Comparison of ENCODE assay signal across 14 cellular contexts in genomic region chr2:150476213-150476740, GRCh38. TPM values are rescaled to one million over a fixed set of nuclear protein-coding genes. Genes with fewer than 3 reads are reported as not detected.
DNase-seq lines count a peak whose midpoint lies in the region; ATAC-seq and TF ChIP-seq lines count a peak whose summit lies in the region.
"Had no signal": no experiment of that assay in that cellular context is flagged by ENCODE, and none has a peak within 500 bp of the region (broad histone marks: within the 10 kb centered on the region; RNA-seq: fewer than 3 reads in every experiment).

No MANE protein-coding gene starts in this region.

- H3K36me3 ChIP-seq in body of pancreas (replicated peaks in 1 of 2; ENCODE audit: insufficient read depth in 1 of 2, low read depth in 2 of 2), result no peaks in the 10 kb centered on the region
- peaks cover 72% of the 10 kb centered on the region for H3K36me3 ChIP-seq in skeletal muscle satellite cell (ENCODE audit: insufficient read depth, low read length)

- H3K9me3 Mint-ChIP-seq in Calu3 (ENCODE audit: low read depth, unreplicated experiment), result no peaks in the 10 kb centered on the region
- no peaks in the 10 kb centered on the region for H3K9me3 Mint-ChIP-seq in activated CD4-positive, alpha-beta T cell treated with anti-CD3 and anti-CD28 coated beads, Interleukin-2, amount 10 ng/mL, durations not matched to agents 24 days and 14 days
- H3K9me3 Mint-ChIP-seq: activated naive CD4-positive, alpha-beta T cell treated with anti-CD3 and anti-CD28 coated beads, Interleukin-2, amount 50 U/mL, for 24 hours had no signal

- peaks cover 99% of the 10 kb centered on the region for H3K36me3 Mint-ChIP-seq in Calu3 (ENCODE audit: insufficient read depth, unreplicated experiment)
- no peaks in the 10 kb centered on the region for H3K36me3 Mint-ChIP-seq in activated CD4-positive, alpha-beta T cell treated with anti-CD3 and anti-CD28 coated beads, Interleukin-2, amount 10 ng/mL, durations not matched to agents 24 days and 14 days (ENCODE audit: low read depth)
- H3K36me3 Mint-ChIP-seq: activated naive CD4-positive, alpha-beta T cell treated with anti-CD3 and anti-CD28 coated beads, Interleukin-2, amount 50 U/mL, for 24 hours; memory B cell had no signal

- H3K4me3 Mint-ChIP-seq in Calu3 (ENCODE audit: low read depth, unreplicated experiment), result peak overlapping the region; percentile 94
- no peak overlapping the region for H3K4me3 Mint-ChIP-seq in activated CD4-positive, alpha-beta T cell treated with anti-CD3 and anti-CD28 coated beads, Interleukin-2, amount 10 ng/mL, durations not matched to agents 24 days and 14 days
- H3K4me3 Mint-ChIP-seq: activated naive CD4-positive, alpha-beta T cell treated with anti-CD3 and anti-CD28 coated beads, Interleukin-2, amount 50 U/mL, for 24 hours; memory B cell had no signal

- TF ChIP-seq CTCF in Calu3 (IDR thresholded peaks at IDR 0.05; ENCODE audit: unreplicated experiment), result no peak
- no peak for TF ChIP-seq CTCF in body of pancreas (IDR thresholded peaks at IDR 0.05)

- H3K27ac ChIP-seq in body of pancreas (peak overlapping the region; percentile 15 to 76 (median 31)), right cardiac atrium (ENCODE audit: low read length) (peak overlapping the region; percentile 40)
- H3K27ac ChIP-seq: SK-N-MC had no signal

- H3K27ac Mint-ChIP-seq in Calu3 (ENCODE audit: unreplicated experiment), result peak overlapping the region; percentile 94
- H3K27ac Mint-ChIP-seq in activated CD4-positive, alpha-beta T cell treated with anti-CD3 and anti-CD28 coated beads, Interleukin-2, amount 10 ng/mL, durations not matched to agents 24 days and 14 days, result no peak overlapping the region
- H3K27ac Mint-ChIP-seq: activated naive CD4-positive, alpha-beta T cell treated with anti-CD3 and anti-CD28 coated beads, Interleukin-2, amount 50 U/mL, for 24 hours; memory B cell had no signal

- CTCF ChIA-PET in Calu3 (lab: Charles Lee), result interaction anchor here (1.0 to 1.1 kb wide), 2 partner anchors 135 to 333 kb away, joined by 3 read pairs; no protein-coding TSS in a partner anchor

- H3K27me3 ChIP-seq in body of pancreas, result no peaks in the 10 kb centered on the region
- H3K27me3 ChIP-seq in right cardiac atrium (ENCODE audit: control insufficient read depth, insufficient read depth), result no peaks in the 10 kb centered on the region
- no peaks in the 10 kb centered on the region for H3K27me3 ChIP-seq in skeletal muscle satellite cell (ENCODE audit: control insufficient read depth, insufficient read depth, low read length)
- H3K27me3 ChIP-seq: MG63 had no signal

- no TSS peak for BruUV-seq in Calu3 (replicated peaks; lab: Mats Ljungman, UMichigan)

- intact Hi-C loops in Calu3 (cut with micrococcal nuclease; ENCODE audit: unreplicated experiment), result no loop called here
- intact Hi-C loops in body of pancreas (cut with DNase I), result no loop called here
- intact Hi-C loops in right cardiac atrium (cut with DNase I), result no loop called here
- intact Hi-C loops in activated CD4-positive, alpha-beta T cell treated with anti-CD3 and anti-CD28 coated beads, Interleukin-2, amount 10 ng/mL, durations not matched to agents 24 days and 14 days (cut with micrococcal nuclease), result no loop called here

- H3K27me3 Mint-ChIP-seq in Calu3 (ENCODE audit: unreplicated experiment), result no peaks in the 10 kb centered on the region
- H3K27me3 Mint-ChIP-seq in activated CD4-positive, alpha-beta T cell treated with anti-CD3 and anti-CD28 coated beads, Interleukin-2, amount 10 ng/mL, durations not matched to agents 24 days and 14 days, result peaks cover 1% of the 10 kb centered on the region
- H3K27me3 Mint-ChIP-seq: memory B cell had no signal

- WGBS in body of pancreas, 2 donors, result 44 to 50% methylated on average over 5 of the region's 5 CpGs
- 44% methylated on average over 5 of the region's 5 CpGs for WGBS in right cardiac atrium

- H3K9ac ChIP-seq in skeletal muscle satellite cell (ENCODE audit: low read depth, low read length), result peak overlapping the region; percentile 51

- peak overlapping the region; percentile 69 for H3K4me2 ChIP-seq in skeletal muscle satellite cell (ENCODE audit: low read length)

- TF ChIP-seq POLR2A in body of pancreas (IDR thresholded peaks at IDR 0.05), result no peak

- H3K9me3 ChIP-seq in body of pancreas, result no peaks in the 10 kb centered on the region
- H3K9me3 ChIP-seq in right cardiac atrium (ENCODE audit: control insufficient read depth, low read length), result no peaks in the 10 kb centered on the region
- H3K9me3 ChIP-seq in skeletal muscle satellite cell (replicated peaks; ENCODE audit: low read length), result no peaks in the 10 kb centered on the region
- H3K9me3 ChIP-seq: MG63 had no signal

- H3K4me3 ChIP-seq in body of pancreas, result no peak overlapping the region
- no peak overlapping the region for H3K4me3 ChIP-seq in right cardiac atrium (ENCODE audit: low read length)
- H3K4me3 ChIP-seq in skeletal muscle satellite cell (ENCODE audit: low read length), result peak overlapping the region; percentile 5
- H3K4me3 ChIP-seq: MG63, SK-N-MC had no signal

- DNase-seq in Calu3, result no peak
- DNase-seq in body of pancreas, result no peak
- DNase-seq in right cardiac atrium, result no peak
- no peak for DNase-seq in stimulated activated CD4-positive, alpha-beta T cell treated with anti-CD3 and anti-CD28 coated beads, Interleukin-2, amount 100 ng/mL, for 48 hours
- no peak for DNase-seq in NCI-H1417 (lab: John Stamatoyannopoulos, UW)
- no peak for DNase-seq in activated CD4-positive, alpha-beta T cell treated with anti-CD3 and anti-CD28 coated beads, Interleukin-2, amount 10 ng/mL, durations not matched to agents 24 days and 14 days
- DNase-seq in activated CD4-positive, alpha-beta T cell treated with anti-CD3 and anti-CD28 coated beads for 4 hours, result no peak
- DNase-seq: MG63; NCI-H510A; stimulated activated naive CD8-positive, alpha-beta T cell treated with anti-CD3 and anti-CD28 coated beads, Interleukin-15, Interleukin-2, amounts not matched to agents 100 U/mL and 50 U/mL, for 24 hours had no signal

- no peak for ATAC-seq in body of pancreas
- ATAC-seq in right cardiac atrium, result no peak
- ATAC-seq: stimulated activated naive CD8-positive, alpha-beta T cell treated with anti-CD3 and anti-CD28 coated beads, Interleukin-15, Interleukin-2, amounts not matched to agents 100 U/mL and 50 U/mL, for 24 hours had no signal

- H3K4me1 Mint-ChIP-seq in Calu3 (ENCODE audit: low read depth, unreplicated experiment), result peaks cover 91% of the 10 kb centered on the region
- H3K4me1 Mint-ChIP-seq in activated CD4-positive, alpha-beta T cell treated with anti-CD3 and anti-CD28 coated beads, Interleukin-2, amount 10 ng/mL, durations not matched to agents 24 days and 14 days, result no peaks in the 10 kb centered on the region
- H3K4me1 Mint-ChIP-seq: activated naive CD4-positive, alpha-beta T cell treated with anti-CD3 and anti-CD28 coated beads, Interleukin-2, amount 50 U/mL, for 24 hours; memory B cell had no signal

- H3K4me1 ChIP-seq in body of pancreas (peaks cover 16% of the 10 kb centered on the region), right cardiac atrium (ENCODE audit: control insufficient read depth, insufficient read depth, low read length) (peaks cover 4% of the 10 kb centered on the region), skeletal muscle satellite cell (ENCODE audit: control insufficient read depth, insufficient read depth, low read length) (peaks cover 99% of the 10 kb centered on the region)

RNA-seq across cellular contexts. Expression of gene RND3, which starts 11.2 kb away (rescaled TPM):
- total RNA-seq in Calu3 (2022), result 118 and 143 TPM in 2 replicates
- total RNA-seq in body of pancreas, result 10 to 100 TPM in 1 of 2 donors, 1 to 10 TPM in 1; 4.9 to 10.6 TPM
- total RNA-seq in right cardiac atrium, result 10 to 100 TPM in 3 of 4 donors, 1 to 10 TPM in 1; 9.1 to 32.7 (median 16.1) TPM
- 16.4 TPM for polyA plus RNA-seq in right cardiac atrium
- total RNA-seq in skeletal muscle satellite cell (2012; rRNA removed), result 148 and 312 TPM in 2 replicates
- total RNA-seq in activated CD4-positive, alpha-beta T cell treated with anti-CD3 and anti-CD28 coated beads, Interleukin-2, amount 10 ng/mL, durations not matched to agents 24 days and 14 days, result not detected in 2 replicates
